In the genomic region with DNA sequence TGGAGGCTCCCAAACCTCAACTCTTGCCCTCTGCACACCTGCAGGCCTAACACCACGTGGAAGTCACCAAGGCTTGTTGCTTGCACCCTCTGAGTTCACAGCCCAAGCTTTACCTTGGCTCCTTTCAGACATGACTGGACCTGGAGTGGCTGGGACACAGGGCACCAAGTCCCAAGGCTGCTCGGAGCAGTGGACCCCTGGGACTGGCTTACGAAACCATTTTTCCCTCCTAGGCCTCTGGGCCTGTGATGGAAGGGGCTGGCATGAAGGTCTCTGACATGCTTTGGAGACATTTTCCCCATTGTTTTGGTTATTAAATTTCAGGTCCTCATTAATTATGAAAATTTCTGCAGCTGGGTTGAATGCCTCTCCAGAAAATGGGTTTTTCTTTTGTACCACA, we compare ENCODE assay signal across 32 cellular contexts.
"Had no signal": no experiment of that assay in that cellular context is flagged by ENCODE, and none has a peak within 500 bp of the region (broad histone marks: within the 10 kb centered on the region; RNA-seq: fewer than 3 reads in every experiment).

No MANE protein-coding gene starts in this region.

- H3K4me3 ChIP-seq: MG63 had no signal

- H3K27ac ChIP-seq: KMS-11 had no signal

- DNase-seq: Karpas-422, Kasumi-1, MG63, MM.1S, MV-4-11, NCI-H1048, NCI-H1092, NCI-H1092 treated with DMSO at 0.1 percent for 48 hours, NCI-H1105, NCI-H1105 treated with DMSO at 0.1 percent for 48 hours, NCI-H1417, NCI-H1417 treated with DMSO at 0.1 percent for 48 hours, NCI-H1436, NCI-H1436 treated with DMSO at 0.1 percent for 48 hours, NCI-H146, NCI-H1694, NCI-H1694 treated with DMSO at 0.1 percent for 48 hours, NCI-H187, NCI-H187 treated with DMSO at 0.1 percent for 48 hours, NCI-H1930, NCI-H2029, NCI-H2029 treated with DMSO at 0.1 percent for 48 hours, NCI-H2081, NCI-H2081 treated with DMSO at 0.1 percent for 48 hours, NCI-H2107, NCI-H2171, NCI-H2171 treated with DMSO at 0.1 percent for 48 hours, NCI-H2227 treated with DMSO at 0.1 percent for 48 hours, NCI-H226, NCI-H345, NCI-H510A had no signal

- H3K9me3 ChIP-seq: MG63 had no signal

- H3K27me3 ChIP-seq: MG63 had no signal

- H3K36me3 ChIP-seq: MG63 had no signal
